ENCODE assay signal across 15 cellular contexts in the genomic region with DNA sequence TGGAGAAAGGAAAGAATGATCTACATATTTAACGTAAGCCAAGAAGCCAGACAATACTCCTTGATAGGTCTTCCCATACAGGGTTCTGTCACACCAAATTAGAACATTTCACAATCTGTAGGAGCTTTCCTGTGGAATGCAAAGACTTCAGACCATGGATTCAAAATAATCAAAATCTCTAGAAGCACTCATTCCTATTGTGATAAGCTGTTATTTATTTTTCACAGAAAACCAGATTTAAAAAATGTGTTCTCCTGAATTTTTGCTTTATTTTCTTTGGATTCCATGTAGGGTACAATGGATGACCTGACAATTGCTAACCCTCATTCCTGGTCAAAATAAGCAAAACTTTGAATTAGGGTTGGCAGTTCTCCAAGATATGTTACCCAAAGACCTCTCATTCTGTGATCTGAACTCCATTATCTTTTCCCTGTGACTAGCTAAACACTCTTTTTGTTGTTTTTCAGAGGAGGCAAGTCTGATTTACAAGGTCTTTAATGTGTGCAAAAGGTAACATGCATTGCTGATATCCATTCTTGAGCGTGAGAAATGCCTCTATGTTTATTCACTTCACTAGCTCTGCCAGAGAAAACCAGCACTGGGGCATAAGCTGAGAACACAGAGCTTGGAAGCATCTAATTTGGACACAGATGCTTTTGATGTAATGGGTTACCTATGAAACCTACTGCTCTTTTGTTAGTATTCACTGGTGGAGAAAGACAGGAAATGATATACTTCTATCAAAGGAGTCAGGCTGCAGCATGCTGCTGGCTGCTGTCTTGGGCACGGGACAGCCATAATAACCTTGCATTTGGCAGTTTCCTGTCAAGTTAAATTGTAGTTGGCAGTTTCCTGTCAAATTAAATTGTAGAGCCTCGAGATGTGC. TPM values are rescaled to one million over a fixed set of nuclear protein-coding genes. Genes with fewer than 3 reads are reported as not detected.
DNase-seq lines count a peak whose midpoint lies in the region; ATAC-seq, FAIRE-seq and TF ChIP-seq lines count a peak whose summit lies in the region.
"Had no signal": no experiment of that assay in that cellular context is flagged by ENCODE, and none has a peak within 500 bp of the region (broad histone marks: within the 10 kb centered on the region; RNA-seq: fewer than 3 reads in every experiment).

No MANE protein-coding gene starts in this region.

- H3K27ac ChIP-seq in ACC112 (ENCODE audit: low read depth, low read length): peak overlapping the region; percentile 85
- H3K27ac ChIP-seq in astrocyte (ENCODE audit: low read depth, low read length): peak overlapping the region; percentile 74
- H3K27ac ChIP-seq: C4-2B had no signal

- H2AFZ ChIP-seq in ACC112 (ENCODE audit: low read length, unreplicated experiment): peak overlapping the region; percentile 61
- H2AFZ ChIP-seq in astrocyte (ENCODE audit: low read depth, low read length): no peak overlapping the region

- peak overlapping the region; percentile 50 for H3K9ac ChIP-seq in astrocyte (ENCODE audit: low read length)

- no peaks in the 10 kb centered on the region for H3K36me3 Mint-ChIP-seq in astrocyte (ENCODE audit: low read depth, unreplicated experiment)
- no peaks in the 10 kb centered on the region for H3K36me3 Mint-ChIP-seq in stimulated activated naive B cell treated with anti-CD40 and anti-IgM and Interleukin-4, amounts not matched to agents 10 μg/mL and 1 μg/mL and 100 μg/mL, for 72 hours
- H3K36me3 Mint-ChIP-seq: immature natural killer cell had no signal

- no peaks in the 10 kb centered on the region for H4K20me1 ChIP-seq in astrocyte (ENCODE audit: insufficient read depth, low read length)

- no peaks in the 10 kb centered on the region for H3K27me3 Mint-ChIP-seq in astrocyte (ENCODE audit: low read depth, unreplicated experiment)
- peaks cover 0 to 3% of the 10 kb centered on the region in 2 donors for H3K27me3 Mint-ChIP-seq in stimulated activated naive B cell treated with anti-CD40 and anti-IgM and Interleukin-4, amounts not matched to agents 10 μg/mL and 1 μg/mL and 100 μg/mL, for 72 hours
- H3K27me3 Mint-ChIP-seq: progenitor cell of endocrine pancreas had no signal

- no peak overlapping the region for H3K4me3 Mint-ChIP-seq in astrocyte (ENCODE audit: unreplicated experiment)
- H3K4me3 Mint-ChIP-seq in stimulated activated naive B cell treated with anti-CD40 and anti-IgM and Interleukin-4, amounts not matched to agents 10 μg/mL and 1 μg/mL and 100 μg/mL, for 72 hours: no peak overlapping the region
- H3K4me3 Mint-ChIP-seq: immature natural killer cell had no signal

- TF ChIP-seq CTCF in astrocyte (IDR thresholded peaks at IDR 0.05; ENCODE audit: insufficient read depth, low read depth, low read length): no peak
- TF ChIP-seq CTCF in kidney epithelial cell (IDR thresholded peaks at IDR 0.05; ENCODE audit: insufficient read depth, low read length, poor library complexity, severe bottlenecking): no peak

- no peaks in the 10 kb centered on the region for H3K9me3 ChIP-seq in astrocyte (ENCODE audit: insufficient read depth, low read depth, low read length)

- H3K4me1 ChIP-seq in ACC112 (ENCODE audit: control insufficient read depth, insufficient read depth, low read length, unreplicated experiment) (peaks cover 36% of the 10 kb centered on the region), astrocyte (ENCODE audit: insufficient read depth, low read length) (peaks cover 15% of the 10 kb centered on the region)

- H3K9me3 Mint-ChIP-seq in astrocyte (ENCODE audit: unreplicated experiment): no peaks in the 10 kb centered on the region
- H3K9me3 Mint-ChIP-seq in stimulated activated naive B cell treated with anti-CD40 and anti-IgM and Interleukin-4, amounts not matched to agents 10 μg/mL and 1 μg/mL and 100 μg/mL, for 72 hours: no peaks in the 10 kb centered on the region

- H3K79me2 ChIP-seq in ACC112 (ENCODE audit: control insufficient read depth, insufficient read depth, low read length, unreplicated experiment): no peaks in the 10 kb centered on the region
- H3K79me2 ChIP-seq in astrocyte (ENCODE audit: insufficient read depth, low read length): no peaks in the 10 kb centered on the region

- H3K4me2 ChIP-seq in astrocyte (ENCODE audit: low read length): peak overlapping the region; percentile 35

- H3K4me3 ChIP-seq in ACC112 (ENCODE audit: low read depth, low read length) (no peak overlapping the region), astrocyte (ENCODE audit: insufficient read depth, low read depth, low read length) (no peak overlapping the region), kidney epithelial cell (ENCODE audit: low read depth, low read length) (no peak overlapping the region)

- H3K36me3 ChIP-seq in ACC112 (ENCODE audit: insufficient read depth, low read length) (no peaks in the 10 kb centered on the region), astrocyte (ENCODE audit: insufficient read depth, low read length) (no peaks in the 10 kb centered on the region), kidney epithelial cell (ENCODE audit: control insufficient read depth, insufficient read depth, low read length) (no peaks in the 10 kb centered on the region)

- FAIRE-seq in astrocyte (lab: Jason Lieb, UNC): peak; percentile 63

- no peak overlapping the region for H3K27ac Mint-ChIP-seq in astrocyte (ENCODE audit: unreplicated experiment)
- H3K27ac Mint-ChIP-seq in stimulated activated naive B cell treated with anti-CD40 and anti-IgM and Interleukin-4, amounts not matched to agents 10 μg/mL and 1 μg/mL and 100 μg/mL, for 72 hours: no peak overlapping the region
- H3K27ac Mint-ChIP-seq: immature natural killer cell, progenitor cell of endocrine pancreas had no signal

- DNase-seq in HT-29 (ENCODE audit: low spot score) (peak; percentile 5), astrocyte (ENCODE audit: low read depth) (peak; percentile 98), kidney epithelial cell (ENCODE audit: low read depth) (peak; percentile 92), ecto neural progenitor cell (ENCODE audit: low spot score) (no peak)
- DNase-seq in stimulated activated naive B cell treated with anti-CD40 and anti-IgM and Interleukin-4, amounts not matched to agents 10 μg/mL and 1 μg/mL and 100 μg/mL, for 72 hours: no peak
- DNase-seq: activated T-cell treated with anti-CD3 and anti-CD28 coated beads, Interleukin-2, amount 50 U/mL, for 1 hour; effector CD8-positive, alpha-beta T cell; immature natural killer cell; NCI-H526; T1000 had no signal

- H3K4me1 Mint-ChIP-seq in astrocyte (ENCODE audit: low read depth, unreplicated experiment): peaks cover 20% of the 10 kb centered on the region
- no peaks in the 10 kb centered on the region for H3K4me1 Mint-ChIP-seq in stimulated activated naive B cell treated with anti-CD40 and anti-IgM and Interleukin-4, amounts not matched to agents 10 μg/mL and 1 μg/mL and 100 μg/mL, for 72 hours
- H3K4me1 Mint-ChIP-seq: immature natural killer cell had no signal

- H3K27me3 ChIP-seq in ACC112 (ENCODE audit: insufficient read depth, low read length) (no peaks in the 10 kb centered on the region), astrocyte (ENCODE audit: insufficient read depth, low read length) (no peaks in the 10 kb centered on the region), kidney epithelial cell (ENCODE audit: control insufficient read depth, insufficient read depth, low read length) (no peaks in the 10 kb centered on the region)

- ATAC-seq in HG03521 (IDR thresholded peaks at IDR 0.05; ENCODE audit: unreplicated experiment): no peak
- ATAC-seq in GM21825 (IDR thresholded peaks at IDR 0.05; ENCODE audit: unreplicated experiment): no peak
- no peak for ATAC-seq in stimulated activated naive B cell treated with anti-CD40 and anti-IgM and Interleukin-4, amounts not matched to agents 10 μg/mL and 1 μg/mL and 100 μg/mL, for 72 hours (replicated peaks)

RNA-seq across cellular contexts. Expression of a gene that starts 31.4 kb away (rescaled TPM):
- 0.16 and 0.51 TPM in 2 replicates for total RNA-seq in HT-29 (2014; rRNA removed; shearing (Covaris generic))
- total RNA-seq in astrocyte (11.6 and 11.8 TPM in 2 replicates), kidney epithelial cell (1.3 and 1.5 TPM in 2 replicates)
- total RNA-seq: progenitor cell of endocrine pancreas had no signal

Comparison
In these comparisons a context has a peak if more than half of its experiments do, and no peak if none do; other contexts are left out.
1. DNase-seq: peak in HT-29 (single experiment), astrocyte (single experiment) and kidney epithelial cell (single experiment); none in ecto neural progenitor cell (single experiment) and stimulated activated naive B cell treated with anti-CD40 and anti-IgM and Interleukin-4, amounts not matched to agents 10 μg/mL and 1 μg/mL and 100 μg/mL, for 72 hours (single experiment).